ENCODE assay signal across 24 cellular contexts in the genomic region with DNA sequence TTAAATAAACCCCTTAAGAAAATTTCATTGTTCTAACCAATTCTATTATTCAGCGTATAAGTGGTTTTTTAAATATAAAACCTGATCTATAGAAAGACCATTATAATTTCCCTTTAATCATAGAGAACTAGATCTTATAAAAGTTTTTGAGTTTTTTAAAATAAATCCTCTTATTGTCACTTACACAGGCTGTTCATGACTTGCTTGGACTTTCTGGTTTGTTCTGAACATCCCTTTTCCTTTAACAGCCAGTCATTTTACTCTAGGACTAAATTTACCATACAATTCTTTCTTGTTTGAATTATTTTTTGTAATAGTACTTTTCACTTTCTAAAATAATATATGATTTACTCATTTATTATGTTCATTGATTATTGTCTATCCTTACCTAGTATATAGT. TPM values are rescaled to one million over a fixed set of nuclear protein-coding genes. Genes with fewer than 3 reads are reported as not detected.
DNase-seq lines count a peak whose midpoint lies in the region; ATAC-seq, FAIRE-seq and TF ChIP-seq lines count a peak whose summit lies in the region.
"Had no signal": no experiment of that assay in that cellular context is flagged by ENCODE, and none has a peak within 500 bp of the region (broad histone marks: within the 10 kb centered on the region; RNA-seq: fewer than 3 reads in every experiment).

No MANE protein-coding gene starts in this region.

- ATAC-seq in PC-3, result no peak
- ATAC-seq in stimulated activated effector memory CD8-positive, alpha-beta T cell treated with anti-CD3 and anti-CD28 coated beads, Interleukin-12 subunit alpha, Interleukin-12 subunit beta, amount 100 ng/mL, for 72 hours, result no peak

- H3K27me3 ChIP-seq in PC-3 (ENCODE audit: low read length), result no peaks in the 10 kb centered on the region
- no peaks in the 10 kb centered on the region for H3K27me3 ChIP-seq in mesenchymal stem cell (ENCODE audit: control insufficient read depth in 1 of 2, insufficient read depth in 1 of 2, low read length in 2 of 2)
- H3K27me3 ChIP-seq: BLaER1 had no signal

- DNase-seq in PC-3 (peak; percentile 6), mesenchymal stem cell (peak; percentile 2), NCI-H446 treated with DMSO at 0.1 percent for 48 hours (lab: John Stamatoyannopoulos, UW) (no peak), SIG-M5 (lab: John Stamatoyannopoulos, UW) (no peak)
- DNase-seq in stimulated activated effector memory CD8-positive, alpha-beta T cell treated with anti-CD3 and anti-CD28 coated beads, Interleukin-12 subunit alpha, Interleukin-12 subunit beta, amount 100 ng/mL, for 72 hours (ENCODE audit: low spot score in 2 of 2), result no peak
- DNase-seq: CD4-positive, alpha-beta T cell; COR-L47; DMS 273 treated with DMSO at 0.1 percent for 48 hours; GM23248; IMR-90; MV-4-11; NCI-H1105 treated with DMSO at 0.1 percent for 48 hours; NCI-H1694 treated with DMSO at 0.1 percent for 48 hours; NCI-H2081 treated with DMSO at 0.1 percent for 48 hours; NCI-H510A; NCI-H748 treated with DMSO at 0.1 percent for 48 hours; Right ventricle myocardium superior had no signal

- peaks cover 5% of the 10 kb centered on the region; the same call in 1 of the 2 replicates for H3K4me1 ChIP-seq in PC-3 (ENCODE audit: insufficient read depth, low read length)
- no peaks in the 10 kb centered on the region for H3K4me1 ChIP-seq in mesenchymal stem cell (ENCODE audit: control insufficient read depth, insufficient read depth, low read depth, low read length)
- H3K4me1 ChIP-seq: BLaER1, HAP-1 had no signal

- FAIRE-seq in A204.1 (lab: Jason Lieb, UNC), result peak; percentile 21
- FAIRE-seq in G401.6 (lab: Jason Lieb, UNC), result peak; percentile 8
- FAIRE-seq: GM12892 had no signal

- H2BK120ac ChIP-seq in mesenchymal stem cell (ENCODE audit: low read depth, low read length), result no peak overlapping the region

- TF ChIP-seq CTCF in PC-3 (conservative IDR thresholded peaks at IDR 0.05; ENCODE audit: low read depth, low read length), result no peak

- H3K9me3 ChIP-seq in PC-3 (ENCODE audit: low read length) (peaks cover 20% of the 10 kb centered on the region), mesenchymal stem cell (ENCODE audit: control insufficient read depth, low read length) (peaks cover 29% of the 10 kb centered on the region)
- H3K9me3 ChIP-seq: HAP-1 had no signal

- H4K91ac ChIP-seq in mesenchymal stem cell (ENCODE audit: low read length), result no peak overlapping the region

- WGBS in mesenchymal stem cell, result no CpG with 5 or more reads among the region's 1 CpG

- H2AFZ ChIP-seq in PC-3 (ENCODE audit: low read length) (no peak overlapping the region), mesenchymal stem cell (ENCODE audit: low read depth, low read length) (no peak overlapping the region)
- H2AFZ ChIP-seq: GM23248 had no signal

- CTCF ChIA-PET in PC-3 (lab: Charles Lee), result no interaction called here

- no peak overlapping the region for H4K8ac ChIP-seq in mesenchymal stem cell (ENCODE audit: low read length)

- no peak overlapping the region for H3K4me3 Mint-ChIP-seq in stimulated activated effector memory CD8-positive, alpha-beta T cell treated with anti-CD3 and anti-CD28 coated beads, Interleukin-12 subunit alpha, Interleukin-12 subunit beta, amount 100 ng/mL, for 72 hours
- H3K4me3 Mint-ChIP-seq: CD4-positive, alpha-beta T cell; T-helper 1 cell treated with Interleukin-12 subunit alpha and Interleukin-12 subunit beta and Interleukin-4 antibody, amounts not matched to agents 30 μg/mL and 1 μg/mL, for 36 hours had no signal

- no peak overlapping the region for H2BK12ac ChIP-seq in mesenchymal stem cell (ENCODE audit: low read length in 2 of 2)

- H3K14ac ChIP-seq in mesenchymal stem cell (ENCODE audit: low read length in 2 of 2), result no peak overlapping the region

- H3K79me2 ChIP-seq in PC-3 (ENCODE audit: low read length), result no peaks in the 10 kb centered on the region

- no peak overlapping the region for H2BK5ac ChIP-seq in mesenchymal stem cell (ENCODE audit: low read depth, low read length, poor library complexity, severe bottlenecking)

- H2BK15ac ChIP-seq in mesenchymal stem cell (ENCODE audit: low read depth, poor library complexity, severe bottlenecking), result no peak overlapping the region

- no peak overlapping the region for H3K4me2 ChIP-seq in PC-3 (ENCODE audit: low read length)
- no peak overlapping the region for H3K4me2 ChIP-seq in mesenchymal stem cell (ENCODE audit: low read length, poor library complexity, severe bottlenecking)
- H3K4me2 ChIP-seq: BLaER1, KMS-11 had no signal

- H3K79me1 ChIP-seq in mesenchymal stem cell (replicated peaks; ENCODE audit: low read length, poor library complexity, severe bottlenecking), result no peaks in the 10 kb centered on the region

- peaks cover 4% of the 10 kb centered on the region for H3K9me3 Mint-ChIP-seq in stimulated activated effector memory CD8-positive, alpha-beta T cell treated with anti-CD3 and anti-CD28 coated beads, Interleukin-12 subunit alpha, Interleukin-12 subunit beta, amount 100 ng/mL, for 72 hours

- no peaks in the 10 kb centered on the region for H4K20me1 ChIP-seq in PC-3 (ENCODE audit: low read length)
- H4K20me1 ChIP-seq: BLaER1 had no signal

- no peaks in the 10 kb centered on the region for H3K36me3 Mint-ChIP-seq in stimulated activated effector memory CD8-positive, alpha-beta T cell treated with anti-CD3 and anti-CD28 coated beads, Interleukin-12 subunit alpha, Interleukin-12 subunit beta, amount 100 ng/mL, for 72 hours

- H3K23ac ChIP-seq in mesenchymal stem cell (ENCODE audit: low read length in 2 of 2), result no peak overlapping the region

- no peaks in the 10 kb centered on the region for H3K9me2 ChIP-seq in PC-3 (replicated peaks; ENCODE audit: low read length)

- H3K4me1 Mint-ChIP-seq in stimulated activated effector memory CD8-positive, alpha-beta T cell treated with anti-CD3 and anti-CD28 coated beads, Interleukin-12 subunit alpha, Interleukin-12 subunit beta, amount 100 ng/mL, for 72 hours, result no peaks in the 10 kb centered on the region

- no peak overlapping the region for H3K4ac ChIP-seq in mesenchymal stem cell (ENCODE audit: low read depth in 1 of 2, low read length in 2 of 2)

- H3K4me3 ChIP-seq in PC-3 (ENCODE audit: low read length), result no peak overlapping the region
- H3K4me3 ChIP-seq in mesenchymal stem cell (ENCODE audit: insufficient read depth in 1 of 2, low read depth in 1 of 2, low read length in 2 of 2), result no peak overlapping the region
- H3K4me3 ChIP-seq: BLaER1, GM23248, HAP-1 had no signal

- no peaks in the 10 kb centered on the region for H3K36me3 ChIP-seq in PC-3 (ENCODE audit: low read depth, low read length)
- H3K36me3 ChIP-seq in mesenchymal stem cell (ENCODE audit: control insufficient read depth in 1 of 2, insufficient read depth in 2 of 2, low read depth in 1 of 2, low read length in 2 of 2), result no peaks in the 10 kb centered on the region
- H3K36me3 ChIP-seq: BLaER1, HAP-1 had no signal

- H3K18ac ChIP-seq in mesenchymal stem cell (ENCODE audit: low read depth in 1 of 2, low read length in 2 of 2), result no peak overlapping the region

- POLR2A ChIA-PET in PC-3 (lab: Charles Lee; ENCODE audit: unreplicated experiment), result no interaction called here

- H3K27ac ChIP-seq in PC-3 (ENCODE audit: low read length), result no peak overlapping the region
- H3K27ac ChIP-seq in mesenchymal stem cell (ENCODE audit: low read length, poor library complexity, severe bottlenecking), result no peak overlapping the region
- H3K27ac ChIP-seq: BLaER1, GM23248, KMS-11 had no signal

- H3K9ac ChIP-seq in PC-3 (ENCODE audit: low read length) (no peak overlapping the region), mesenchymal stem cell (ENCODE audit: low read length) (no peak overlapping the region)
- H3K9ac ChIP-seq: BLaER1, GM23248, KMS-11 had no signal

- no peaks in the 10 kb centered on the region for H3F3A ChIP-seq in PC-3 (ENCODE audit: low read length, unreplicated experiment)

- H2AK5ac ChIP-seq in mesenchymal stem cell (ENCODE audit: low read length, severe bottlenecking), result no peak overlapping the region

- no peak overlapping the region for H3K27ac Mint-ChIP-seq in stimulated activated effector memory CD8-positive, alpha-beta T cell treated with anti-CD3 and anti-CD28 coated beads, Interleukin-12 subunit alpha, Interleukin-12 subunit beta, amount 100 ng/mL, for 72 hours
- H3K27ac Mint-ChIP-seq: CD4-positive, alpha-beta T cell; T-helper 1 cell treated with Interleukin-12 subunit alpha and Interleukin-12 subunit beta and Interleukin-4 antibody, amounts not matched to agents 30 μg/mL and 1 μg/mL, for 36 hours had no signal

- intact Hi-C loops in PC-3 (cut with micrococcal nuclease), result no loop called here

- no TSS peak for BruUV-seq in PC-3 (replicated peaks; lab: Mats Ljungman, UMichigan)

RNA-seq across cellular contexts. Expression of gene NXPE2, which starts 4.7 kb away (rescaled TPM):
- total RNA-seq in PC-3 (2014; rRNA removed), result not detected in 2 replicates
- 0.08 TPM for polyA plus RNA-seq in mesenchymal stem cell (2013, experiment 1 of 2)
- polyA plus RNA-seq in mesenchymal stem cell (2013, experiment 2 of 2), result 0.12 TPM
- total RNA-seq: CD4-positive, alpha-beta T cell; GM23248; IMR-90; Right ventricle myocardium superior had no signal
- polyA plus RNA-seq: IMR-90 had no signal

Comparison
In these comparisons a context has a peak if more than half of its experiments do, and no peak if none do; other contexts are left out.
1. DNase-seq: peak in PC-3 (single experiment) and mesenchymal stem cell (single experiment); none in NCI-H446 treated with DMSO at 0.1 percent for 48 hours (single experiment), SIG-M5 (single experiment) and stimulated activated effector memory CD8-positive, alpha-beta T cell treated with anti-CD3 and anti-CD28 coated beads, Interleukin-12 subunit alpha, Interleukin-12 subunit beta, amount 100 ng/mL, for 72 hours (0 of 2).